25 cellular contexts compared by ENCODE assay signal in the genomic region with DNA sequence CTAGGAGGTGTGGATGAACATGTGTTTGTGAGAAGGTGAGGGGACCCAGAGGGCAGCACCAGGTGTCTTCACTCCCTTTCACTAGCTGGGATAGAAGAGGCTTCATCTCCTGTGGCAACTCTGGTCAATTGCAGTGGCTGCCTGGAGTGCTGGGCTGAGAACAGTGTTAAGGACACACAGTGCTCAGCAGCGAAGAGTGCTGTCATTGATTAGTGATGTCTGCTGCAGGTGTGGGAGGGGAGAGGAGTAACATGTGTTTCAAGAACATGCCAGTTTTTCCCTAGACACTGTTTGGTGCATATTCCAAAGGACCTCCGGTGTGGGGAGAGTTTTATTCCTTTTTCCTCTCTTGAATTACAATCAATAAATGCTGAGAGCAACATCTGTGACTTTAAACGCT.
A peak's percentile ranks its signal among the peaks of the same experiment; 100 is the strongest.
DNase-seq lines count a peak whose midpoint lies in the region; ATAC-seq and TF ChIP-seq lines count a peak whose summit lies in the region.
"Had no signal": no experiment of that assay in that cellular context is flagged by ENCODE, and none has a peak within 500 bp of the region (broad histone marks: within the 10 kb centered on the region; RNA-seq: fewer than 3 reads in every experiment).

No MANE protein-coding gene starts in this region.

- POLR2A ChIA-PET in CD4-positive, alpha-beta T cell (lab: Charles Lee) = interaction anchor here (1.8 to 2.0 kb wide), 3 partner anchors 29 to 114 kb away, joined by 5 to 10 read pairs (median 9); no protein-coding TSS in a partner anchor

- H3K27ac Mint-ChIP-seq in CD4-positive, alpha-beta T cell = peak overlapping the region; percentile 81
- H3K27ac Mint-ChIP-seq in IgD-negative memory B cell = peak overlapping the region; percentile 97 to 99 (median 98)
- peak overlapping the region; percentile 77 for H3K27ac Mint-ChIP-seq in neural crest cell (ENCODE audit: unreplicated experiment)
- H3K27ac Mint-ChIP-seq: activated T-helper 2 cell treated with anti-CD3 and anti-CD28 coated beads, Interferon-gamma antibody, Interleukin-2, Interleukin-4, amounts not matched to agents 10 μg/mL and 5 μg/mL and 100 μg/mL, durations not matched to agents 14 hours and 24 hours and 36 hours; T-helper 2 cell treated with Interferon-gamma antibody and Interleukin-4, amounts not matched to agents 5 μg/mL and 100 μg/mL, for 36 hours had no signal

- H3K27ac ChIP-seq in CD4-positive, alpha-beta T cell (ENCODE audit: low read depth, low read length) = no peak overlapping the region
- H3K27ac ChIP-seq in body of pancreas = peak overlapping the region in 2 of 4 donors; percentile 22 to 36
- H3K27ac ChIP-seq: brain microvascular endothelial cell, SK-N-MC, thyroid gland, WERI-Rb-1 had no signal

- peaks cover 17% of the 10 kb centered on the region for H3K4me1 ChIP-seq in body of pancreas
- H3K4me1 ChIP-seq: thyroid gland had no signal

- CTCF ChIA-PET in CD4-positive, alpha-beta T cell (lab: Charles Lee) = interaction anchor here (1.2 kb wide), 1 partner anchor 8 kb away, joined by 3 read pairs; no protein-coding TSS in a partner anchor

- TF ChIP-seq POLR2A in body of pancreas (IDR thresholded peaks at IDR 0.05) = no peak

- H3K4me3 Mint-ChIP-seq in CD4-positive, alpha-beta T cell = no peak overlapping the region
- peak overlapping the region in 3 of 4 donors; percentile 40 to 86 (median 82) for H3K4me3 Mint-ChIP-seq in IgD-negative memory B cell
- H3K4me3 Mint-ChIP-seq in neural crest cell = no peak overlapping the region
- H3K4me3 Mint-ChIP-seq: T-helper 2 cell treated with Interferon-gamma antibody and Interleukin-4, amounts not matched to agents 5 μg/mL and 100 μg/mL, for 36 hours had no signal

- H3K27me3 ChIP-seq in CD4-positive, alpha-beta T cell (ENCODE audit: control insufficient read depth, insufficient read depth, low read length) = no peaks in the 10 kb centered on the region
- no peaks in the 10 kb centered on the region for H3K27me3 ChIP-seq in body of pancreas
- H3K27me3 ChIP-seq: brain microvascular endothelial cell, MG63, thyroid gland had no signal

- no peak for ATAC-seq in CD4-positive, alpha-beta T cell (ENCODE audit: poor library complexity)
- ATAC-seq in body of pancreas (peak; percentile 20), HG02938 (IDR thresholded peaks at IDR 0.05; ENCODE audit: unreplicated experiment) (no peak), GM21447 (IDR thresholded peaks at IDR 0.05; ENCODE audit: unreplicated experiment) (no peak)
- ATAC-seq: left colon had no signal

- H3K4me1 Mint-ChIP-seq in CD4-positive, alpha-beta T cell (ENCODE audit: low read depth) = peaks cover 43% of the 10 kb centered on the region
- H3K4me1 Mint-ChIP-seq in IgD-negative memory B cell (peaks cover 62 to 71% (median 70%) of the 10 kb centered on the region in 3 donors), neural crest cell (peaks cover 16% of the 10 kb centered on the region)

- no peak for DNase-seq in CD4-positive, alpha-beta T cell
- DNase-seq in body of pancreas = no peak
- DNase-seq in neural crest cell (ENCODE audit: low read depth, low spot score) = no peak
- no peak for DNase-seq in NCI-H1694 (lab: John Stamatoyannopoulos, UW)
- no peak for DNase-seq in NCI-H774 (lab: John Stamatoyannopoulos, UW)
- DNase-seq: activated CD4-positive, alpha-beta T cell treated with anti-CD3 and anti-CD28 coated beads, Interleukin-2, amount 50 U/mL, for 4 hours; activated CD8-positive, alpha-beta memory T cell treated with anti-CD3 and anti-CD28 coated beads, Interleukin-2, amount 50 U/mL, for 4 hours; brain microvascular endothelial cell; COR-L47; cortex of kidney; DMS79 treated with DMSO at 0.1 percent for 48 hours; left colon; mesendoderm; MG63; NCI-H1436; NCI-H524; RPMI8226; thyroid gland; WERI-Rb-1 had no signal

- 26 to 53% methylated on average over 3 of the region's 3 CpGs for WGBS in body of pancreas, 2 donors

- H3K9me3 ChIP-seq in CD4-positive, alpha-beta T cell (ENCODE audit: control insufficient read depth, low read length) = peaks cover 7% of the 10 kb centered on the region
- no peaks in the 10 kb centered on the region for H3K9me3 ChIP-seq in body of pancreas
- H3K9me3 ChIP-seq: MG63, thyroid gland had no signal

- no peaks in the 10 kb centered on the region for H3K27me3 Mint-ChIP-seq in CD4-positive, alpha-beta T cell
- no peaks in the 10 kb centered on the region for H3K27me3 Mint-ChIP-seq in IgD-negative memory B cell
- H3K27me3 Mint-ChIP-seq in neural crest cell (ENCODE audit: low read depth) = no peaks in the 10 kb centered on the region

- no peaks in the 10 kb centered on the region for H3K36me3 Mint-ChIP-seq in CD4-positive, alpha-beta T cell (ENCODE audit: low read depth)
- no peaks in the 10 kb centered on the region for H3K36me3 Mint-ChIP-seq in IgD-negative memory B cell
- H3K36me3 Mint-ChIP-seq in neural crest cell (ENCODE audit: low read depth) = peaks cover 8% of the 10 kb centered on the region

- H3K4me3 ChIP-seq in body of pancreas = no peak overlapping the region
- H3K4me3 ChIP-seq: MG63, SK-N-MC, thyroid gland had no signal

- no peak for TF ChIP-seq CTCF in CD4-positive, alpha-beta T cell (IDR thresholded peaks at IDR 0.05)
- TF ChIP-seq CTCF in body of pancreas (IDR thresholded peaks at IDR 0.05) (no peak), neural crest cell (conservative IDR thresholded peaks at IDR 0.05) (no peak)

- no peaks in the 10 kb centered on the region for H3K36me3 ChIP-seq in body of pancreas (replicated peaks in 1 of 2; ENCODE audit: insufficient read depth in 1 of 2, low read depth in 2 of 2)
- H3K36me3 ChIP-seq: brain microvascular endothelial cell, MG63, thyroid gland, WERI-Rb-1 had no signal

- H3K9me3 Mint-ChIP-seq in CD4-positive, alpha-beta T cell = no peaks in the 10 kb centered on the region
- peaks cover 1 to 6% (median 3%) of the 10 kb centered on the region in 3 donors for H3K9me3 Mint-ChIP-seq in IgD-negative memory B cell
- peaks cover 11% of the 10 kb centered on the region for H3K9me3 Mint-ChIP-seq in neural crest cell

- intact Hi-C loops in CD4-positive, alpha-beta T cell (cut with DNase I, micrococcal nuclease) = loop anchor here in 1 of 2 experiments (2.0 kb wide), 2 partner anchors 25 to 77 kb away; no protein-coding TSS in a partner anchor
- intact Hi-C loops in body of pancreas (cut with DNase I) = no loop called here

Comparison
In these comparisons a context has a peak if more than half of its experiments do, and no peak if none do; other contexts are left out.
1. H3K4me3 Mint-ChIP-seq: peak in IgD-negative memory B cell (3 of 4); none in CD4-positive, alpha-beta T cell (single experiment) and neural crest cell (single experiment).
2. Peak in every context shown above with its lines, with median percentiles within 50 percentile points of each other: H3K27ac Mint-ChIP-seq.